Comparison of ENCODE assay signal across 9 cellular contexts in the genomic region with DNA sequence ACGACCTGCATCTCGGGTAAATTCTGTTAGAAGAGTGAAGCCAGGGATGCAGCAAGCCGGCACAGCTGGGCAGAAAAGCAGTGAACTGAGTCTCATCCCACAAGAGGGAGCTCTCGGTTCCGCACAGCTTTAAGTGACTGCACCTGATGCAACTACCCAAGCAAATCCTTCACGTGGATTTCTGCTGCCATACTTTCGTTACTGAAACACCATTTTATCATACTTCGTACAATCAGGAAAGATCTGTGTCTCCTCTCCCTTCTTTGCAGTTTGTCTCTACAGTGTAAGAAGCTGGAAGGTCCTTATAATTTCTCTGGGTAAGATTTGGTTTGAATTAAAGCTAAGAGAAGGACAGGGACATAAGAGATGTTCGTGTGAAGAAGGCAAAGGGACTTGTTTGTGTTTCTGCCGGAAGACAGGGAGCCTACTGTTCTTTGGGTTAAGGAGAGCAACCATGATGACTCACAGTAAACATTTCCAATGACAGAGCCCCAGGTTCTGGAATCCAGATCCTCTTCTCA.
DNase-seq lines count a peak whose midpoint lies in the region; ATAC-seq and TF ChIP-seq lines count a peak whose summit lies in the region.
"Had no signal": no experiment of that assay in that cellular context is flagged by ENCODE, and none has a peak within 500 bp of the region (broad histone marks: within the 10 kb centered on the region; RNA-seq: fewer than 3 reads in every experiment).

No MANE protein-coding gene starts in this region.

- no peaks in the 10 kb centered on the region for H3K36me3 ChIP-seq in heart left ventricle
- H3K36me3 ChIP-seq in sigmoid colon = no peaks in the 10 kb centered on the region
- H3K36me3 ChIP-seq: breast epithelium had no signal

- H3K27ac Mint-ChIP-seq in naive thymus-derived CD8-positive, alpha-beta T cell = no peak overlapping the region

- no peaks in the 10 kb centered on the region for H3K4me1 Mint-ChIP-seq in naive thymus-derived CD8-positive, alpha-beta T cell

- DNase-seq in heart left ventricle (peak in 2 of 5 donors; percentile 23 to 27), Right ventricle myocardium inferior (ENCODE audit: missing footprints) (no peak), RPMI7951 (ENCODE audit: low read depth) (peak; percentile 55), globus pallidus (ENCODE audit: low spot score) (peak; percentile 35), sigmoid colon (peak; percentile 68), dedifferentiated amniotic fluid mesenchymal stem cell (ENCODE audit: extremely low spot score) (no peak)
- DNase-seq in naive thymus-derived CD8-positive, alpha-beta T cell = no peak

- no peak for TF ChIP-seq POLR2A in heart left ventricle (IDR thresholded peaks at IDR 0.05)
- TF ChIP-seq POLR2A in sigmoid colon (IDR thresholded peaks at IDR 0.05) = no peak

- H3K27me3 Mint-ChIP-seq in naive thymus-derived CD8-positive, alpha-beta T cell = peaks cover 0 to 22% (median 10%) of the 10 kb centered on the region in 5 donors

- H3K9me3 Mint-ChIP-seq in naive thymus-derived CD8-positive, alpha-beta T cell = peaks cover 0 to 4% (median 0%) of the 10 kb centered on the region in 9 donors

- ATAC-seq in heart left ventricle (peak in 1 of 4 donors; percentile 55), Right ventricle myocardium inferior (no peak), HG02759 (IDR thresholded peaks at IDR 0.05; ENCODE audit: unreplicated experiment) (peak; percentile 85)
- no peak for ATAC-seq in naive thymus-derived CD8-positive, alpha-beta T cell

- H3K9me3 ChIP-seq in heart left ventricle (peaks cover 0 to 7% (median 0%) of the 10 kb centered on the region in 12 donors), sigmoid colon (peaks cover 0 to 4% (median 0%) of the 10 kb centered on the region in 4 donors)
- H3K9me3 ChIP-seq: breast epithelium had no signal

- POLR2A ChIA-PET in naive thymus-derived CD8-positive, alpha-beta T cell (lab: Charles Lee) = no interaction called here

- 19 to 24% (median 20%) methylated on average over 10 of the region's 10 CpGs for WGBS in heart left ventricle, 4 donors
- WGBS in sigmoid colon, 2 donors = 14 to 20% methylated on average over 10 of the region's 10 CpGs

- H3K4me1 ChIP-seq in heart left ventricle (no peaks in the 10 kb centered on the region), sigmoid colon (peaks cover 0 to 12% (median 0%) of the 10 kb centered on the region in 4 donors)
- H3K4me1 ChIP-seq: breast epithelium had no signal

- TF ChIP-seq CTCF in heart left ventricle (IDR thresholded peaks at IDR 0.05) (peak in 9 of 12 donors; percentile 28 to 55 (median 38)), sigmoid colon (IDR thresholded peaks at IDR 0.05) (peak; percentile 9 to 55 (median 33))

- no peaks in the 10 kb centered on the region for H3K36me3 Mint-ChIP-seq in naive thymus-derived CD8-positive, alpha-beta T cell

- H3K4me3 ChIP-seq in heart left ventricle = no peak overlapping the region
- H3K4me3 ChIP-seq in sigmoid colon = no peak overlapping the region
- H3K4me3 ChIP-seq: breast epithelium had no signal

- intact Hi-C loops in heart left ventricle (cut with DNase I) = loop anchor here in 8 of 10 donors (2.0 to 10.0 kb wide), 6 partner anchors 378 to 561 kb away; no protein-coding TSS in a partner anchor
- intact Hi-C loops in Right ventricle myocardium inferior (cut with DNase I) = loop anchor here (10.0 kb wide), 2 partner anchors 378 to 558 kb away; no protein-coding TSS in a partner anchor
- intact Hi-C loops in sigmoid colon (cut with DNase I) = loop anchor here (2.0 to 5.0 kb wide), 2 partner anchors 101 to 384 kb away; no protein-coding TSS in a partner anchor

- TF ChIP-seq EP300 in sigmoid colon (IDR thresholded peaks at IDR 0.05) = no peak

- peaks cover 0 to 2% (median 0%) of the 10 kb centered on the region in 9 donors for H3K27me3 ChIP-seq in heart left ventricle
- H3K27me3 ChIP-seq in sigmoid colon = no peaks in the 10 kb centered on the region

- H3K27ac ChIP-seq in heart left ventricle (no peak overlapping the region), sigmoid colon (no peak overlapping the region)
- H3K27ac ChIP-seq: breast epithelium had no signal

- H3K4me3 Mint-ChIP-seq in naive thymus-derived CD8-positive, alpha-beta T cell = no peak overlapping the region

Comparison
In these comparisons a context has a peak if more than half of its experiments do, and no peak if none do; other contexts are left out.
1. DNase-seq: peak in RPMI7951 (single experiment), globus pallidus (single experiment) and sigmoid colon (single experiment); none in Right ventricle myocardium inferior (single experiment), naive thymus-derived CD8-positive, alpha-beta T cell (0 of 10) and dedifferentiated amniotic fluid mesenchymal stem cell (single experiment).